ENCODE assay signal across 9 cellular contexts in genomic region chr9:131720330-131720729, GRCh38. TPM values are rescaled to one million over a fixed set of nuclear protein-coding genes. Genes with fewer than 3 reads are reported as not detected.
A peak's percentile ranks its signal among the peaks of the same experiment; 100 is the strongest.
DNase-seq lines count a peak whose midpoint lies in the region; ATAC-seq and TF ChIP-seq lines count a peak whose summit lies in the region.
"Had no signal": no experiment of that assay in that cellular context is flagged by ENCODE, and none has a peak within 500 bp of the region (broad histone marks: within the 10 kb centered on the region; RNA-seq: fewer than 3 reads in every experiment).

No MANE protein-coding gene starts in this region.

- peak; percentile 53 for ATAC-seq in GM21723 (IDR thresholded peaks at IDR 0.05; ENCODE audit: unreplicated experiment)
- no peak for ATAC-seq in activated B cell treated with CpG ODN at 0.5 μM for 24 hours (ENCODE audit: low read depth)
- peak; percentile 39 for ATAC-seq in mucosa of descending colon
- ATAC-seq in PC-3 = no peak

- peak overlapping the region; percentile 21; the same call in 1 of the 2 replicates for H3K4me3 ChIP-seq in DOHH2 (ENCODE audit: low read length)
- H3K4me3 ChIP-seq in mucosa of descending colon = no peak overlapping the region
- no peak overlapping the region for H3K4me3 ChIP-seq in PC-3 (ENCODE audit: low read length)
- H3K4me3 ChIP-seq: esophagus muscularis mucosa had no signal

- no peak overlapping the region for H3K9ac ChIP-seq in PC-3 (ENCODE audit: low read length)

- intact Hi-C loops in activated B cell treated with CpG ODN at 0.5 μM for 24 hours (cut with micrococcal nuclease) (loop anchor here (10.0 kb wide), 2 partner anchors 446 to 1696 kb away; partner anchors contain the start of gene FAM78A), mucosa of descending colon (cut with DNase I, micrococcal nuclease) (no loop called here), PC-3 (cut with micrococcal nuclease) (no loop called here)

- BruUV-seq in PC-3 (replicated peaks; lab: Mats Ljungman, UMichigan) = no TSS peak

- peak overlapping the region; percentile 76 for H3K27ac Mint-ChIP-seq in activated B cell treated with CpG ODN at 0.5 μM for 24 hours

- H3F3A ChIP-seq in DOHH2 (ENCODE audit: control insufficient read depth, insufficient read depth) (peaks cover 16% of the 10 kb centered on the region), PC-3 (ENCODE audit: low read length, unreplicated experiment) (no peaks in the 10 kb centered on the region)

- H3K36me3 Mint-ChIP-seq in activated B cell treated with CpG ODN at 0.5 μM for 24 hours (ENCODE audit: low read depth) = peaks cover 53% of the 10 kb centered on the region

- DNase-seq in activated B cell treated with CpG ODN at 0.5 μM for 24 hours = no peak
- peak in 1 of 3 donors; percentile 29 for DNase-seq in mucosa of descending colon
- no peak for DNase-seq in mesenteric fat pad (ENCODE audit: low spot score)
- DNase-seq in RWPE1 (ENCODE audit: low spot score) = no peak
- DNase-seq in KG1 (lab: John Stamatoyannopoulos, UW) = no peak
- DNase-seq in PC-3 = no peak

- TF ChIP-seq CTCF in DOHH2 (IDR thresholded peaks at IDR 0.05; ENCODE audit: low read depth, low read length, poor library complexity, severe bottlenecking) (no peak), activated B cell treated with CpG ODN at 0.5 μM for 24 hours (IDR thresholded peaks at IDR 0.05) (no peak), mucosa of descending colon (IDR thresholded peaks at IDR 0.05) (no peak), RWPE1 (conservative IDR thresholded peaks at IDR 0.05; ENCODE audit: low read depth) (no peak), PC-3 (conservative IDR thresholded peaks at IDR 0.05; ENCODE audit: low read depth, low read length) (no peak)

- H3K4me2 ChIP-seq in DOHH2 (ENCODE audit: low read length) (peak overlapping the region; percentile 40), PC-3 (ENCODE audit: low read length) (no peak overlapping the region)

- H3K27me3 ChIP-seq in DOHH2 (ENCODE audit: control insufficient read depth, low read length) = no peaks in the 10 kb centered on the region
- no peaks in the 10 kb centered on the region for H3K27me3 ChIP-seq in PC-3 (ENCODE audit: low read length)
- H3K27me3 ChIP-seq: esophagus muscularis mucosa had no signal

- CTCF ChIA-PET in activated B cell treated with CpG ODN at 0.5 μM for 24 hours (lab: Charles Lee) = interaction anchor here (1.0 to 1.6 kb wide), 3 partner anchors 7 to 128 kb away, joined by 3 to 4 read pairs (median 3); no protein-coding TSS in a partner anchor
- CTCF ChIA-PET in RWPE1 (lab: Yijun Ruan, JAX) = interaction anchor here (0.7 kb wide), 1 partner anchor 15 kb away, joined by 3 read pairs; no protein-coding TSS in a partner anchor
- CTCF ChIA-PET in PC-3 (lab: Charles Lee) = no interaction called here

- H4K20me1 ChIP-seq in DOHH2 (ENCODE audit: control insufficient read depth, insufficient read depth, low read depth, low read length) (no peaks in the 10 kb centered on the region), PC-3 (ENCODE audit: low read length) (no peaks in the 10 kb centered on the region)

- H3K4me1 ChIP-seq in DOHH2 (ENCODE audit: control insufficient read depth, low read length) (peaks cover 75% of the 10 kb centered on the region), mucosa of descending colon (ENCODE audit: low read depth) (peaks cover 6% of the 10 kb centered on the region), PC-3 (ENCODE audit: insufficient read depth, low read length) (no peaks in the 10 kb centered on the region)

- no peaks in the 10 kb centered on the region for H3K27me3 Mint-ChIP-seq in activated B cell treated with CpG ODN at 0.5 μM for 24 hours

- H3K79me2 ChIP-seq in DOHH2 (ENCODE audit: control insufficient read depth, low read length) (peaks cover 90% of the 10 kb centered on the region), PC-3 (ENCODE audit: low read length) (0 out of 2 replicates have a peak, but pooled peaks cover 6% of the 10 kb centered on the region)

- POLR2A ChIA-PET in activated B cell treated with CpG ODN at 0.5 μM for 24 hours (lab: Charles Lee) = interaction anchor here (1.2 to 24.2 kb wide), 8 partner anchors 9 to 521 kb away, joined by 7 to 683 read pairs (median 12); partner anchors contain the start of gene RAPGEF1
- POLR2A ChIA-PET in RWPE1 (lab: Yijun Ruan, JAX; ENCODE audit: low non-redundant PET) = no interaction called here
- POLR2A ChIA-PET in PC-3 (lab: Charles Lee; ENCODE audit: unreplicated experiment) = no interaction called here

- H3K36me3 ChIP-seq in DOHH2 (ENCODE audit: control insufficient read depth, low read length) = peaks cover 55% of the 10 kb centered on the region
- H3K36me3 ChIP-seq in mucosa of descending colon (ENCODE audit: low read depth) = peaks cover 3% of the 10 kb centered on the region
- H3K36me3 ChIP-seq in PC-3 (ENCODE audit: low read depth, low read length) = no peaks in the 10 kb centered on the region

- H3K4me3 Mint-ChIP-seq in activated B cell treated with CpG ODN at 0.5 μM for 24 hours = peak overlapping the region; percentile 40

- no peaks in the 10 kb centered on the region for H3K9me3 Mint-ChIP-seq in activated B cell treated with CpG ODN at 0.5 μM for 24 hours

- H3K9me3 ChIP-seq in DOHH2 (ENCODE audit: control insufficient read depth, insufficient read depth, low read length) = no peaks in the 10 kb centered on the region
- H3K9me3 ChIP-seq in mucosa of descending colon = no peaks in the 10 kb centered on the region
- H3K9me3 ChIP-seq in PC-3 (ENCODE audit: low read length) = no peaks in the 10 kb centered on the region
- H3K9me3 ChIP-seq: esophagus muscularis mucosa had no signal

- no peak overlapping the region for H2AFZ ChIP-seq in PC-3 (ENCODE audit: low read length)

- H3K9me2 ChIP-seq in DOHH2 (replicated peaks; ENCODE audit: control insufficient read depth, low read length) (no peaks in the 10 kb centered on the region), PC-3 (replicated peaks; ENCODE audit: low read length) (no peaks in the 10 kb centered on the region)

- H3K4me1 Mint-ChIP-seq in activated B cell treated with CpG ODN at 0.5 μM for 24 hours = peaks cover 93% of the 10 kb centered on the region

- H3K27ac ChIP-seq in DOHH2 (ENCODE audit: low read depth, low read length) (peak overlapping the region; percentile 14), RWPE1 (no peak overlapping the region; the same call in 1 of the 2 replicates), PC-3 (ENCODE audit: low read length) (no peak overlapping the region)

RNA-seq across cellular contexts. Expression of gene RAPGEF1, which starts 19.5 kb away (rescaled TPM):
- total RNA-seq in activated B cell treated with CpG ODN at 0.5 μM for 24 hours (278 and 318 TPM in 2 replicates), mucosa of descending colon (100 to 1,000 TPM in 1 of 3 donors, 10 to 100 TPM in 2; 67.1 to 103 (median 84.2) TPM), mesenteric fat pad (106 TPM), PC-3 (2014; rRNA removed) (25.2 and 38.0 TPM in 2 replicates)

Comparison
In these comparisons a context has a peak if more than half of its experiments do, and no peak if none do; other contexts are left out.
1. ATAC-seq: peak in GM21723 (single experiment) and mucosa of descending colon (single experiment); none in activated B cell treated with CpG ODN at 0.5 μM for 24 hours (single experiment) and PC-3 (single experiment).